In genomic region chr7:37901890-37902524, GRCh38 we compare ENCODE assay signal across 14 cellular contexts. TPM values are rescaled to one million over a fixed set of nuclear protein-coding genes. Genes with fewer than 3 reads are reported as not detected.
A peak's percentile ranks its signal among the peaks of the same experiment; 100 is the strongest.
DNase-seq lines count a peak whose midpoint lies in the region; ATAC-seq, FAIRE-seq and TF ChIP-seq lines count a peak whose summit lies in the region.
"Had no signal": no experiment of that assay in that cellular context is flagged by ENCODE, and none has a peak within 500 bp of the region (broad histone marks: within the 10 kb centered on the region; RNA-seq: fewer than 3 reads in every experiment).

No MANE protein-coding gene starts in this region.

- H3K27ac ChIP-seq in RWPE1, result no peak overlapping the region

- CTCF ChIA-PET in RWPE1 (lab: Yijun Ruan, JAX), result interaction anchor here (0.6 kb wide), 4 partner anchors 8 to 1209 kb away, joined by 4 to 5 read pairs (median 4); no protein-coding TSS in a partner anchor

- TF ChIP-seq CTCF in RWPE1 (conservative IDR thresholded peaks at IDR 0.05; ENCODE audit: low read depth) (no peak), fibroblast of mammary gland (conservative IDR thresholded peaks at IDR 0.05; ENCODE audit: control insufficient read depth, insufficient read depth, low read depth, low read length) (no peak), omental fat pad (IDR thresholded peaks at IDR 0.05) (no peak)

- FAIRE-seq in GM12891 (lab: Jason Lieb, UNC), result peak; percentile 43

- POLR2A ChIA-PET in RWPE1 (lab: Yijun Ruan, JAX; ENCODE audit: low non-redundant PET), result no interaction called here

- no peak for DNase-seq in GM12891 (ENCODE audit: insufficient read length, low spot score)
- DNase-seq in RWPE1 (ENCODE audit: low spot score), result peak; percentile 11
- DNase-seq in fibroblast of mammary gland (ENCODE audit: low read depth), result peak; percentile 47
- no peak for DNase-seq in omental fat pad (ENCODE audit: low spot score)
- no peak for DNase-seq in stimulated activated CD4-positive, alpha-beta T cell treated with anti-CD3 and anti-CD28 coated beads, Interleukin-12 subunit alpha, Interleukin-12 subunit beta, amount 100 ng/mL, for 4 hours
- DNase-seq: activated CD4-positive, alpha-beta memory T cell treated with anti-CD3 and anti-CD28 coated beads, Interleukin-2, amount 10 ng/mL, durations not matched to agents 7 days and 5 days; effector memory CD8-positive, alpha-beta T cell; NCI-H2107 had no signal

- no peak for TF ChIP-seq POLR2A in GM12891 (IDR thresholded peaks at IDR 0.05; ENCODE audit: low read depth, low read length)

- ATAC-seq in omental fat pad (ENCODE audit: low FRiP score) (peak; percentile 56), HG02588 (IDR thresholded peaks at IDR 0.05; ENCODE audit: unreplicated experiment) (no peak), HG02938 (IDR thresholded peaks at IDR 0.05; ENCODE audit: unreplicated experiment) (no peak), HG03521 (IDR thresholded peaks at IDR 0.05; ENCODE audit: unreplicated experiment) (no peak)
- ATAC-seq: activated naive CD4-positive, alpha-beta T cell treated with anti-CD3 and anti-CD28 coated beads, Interleukin-2, amount 50 U/mL, for 72 hours; effector memory CD8-positive, alpha-beta T cell had no signal

- H3K4me3 ChIP-seq in fibroblast of mammary gland (ENCODE audit: control insufficient read depth, low read depth, low read length), result no peak overlapping the region

TF ChIP-seq in GM12891, 5 proteins besides CTCF, POLR2A, EP300 and RAD21:
- TF ChIP-seq POU2F2 (IDR thresholded peaks at IDR 0.05; ENCODE audit: low read depth, low read length) (no peak), PAX5 (IDR thresholded peaks at IDR 0.05; ENCODE audit: insufficient read depth, low read length, severe bottlenecking) (no peak), POLR2AphosphoS5 (IDR thresholded peaks at IDR 0.05; ENCODE audit: low read depth, low read length) (no peak), TAF1 (IDR thresholded peaks at IDR 0.05; ENCODE audit: low read depth, low read length) (no peak), SPI1 (IDR thresholded peaks at IDR 0.05; ENCODE audit: low read depth, low read length) (no peak)
TF ChIP-seq in GM12891: peak in this region for 0.

RNA-seq across cellular contexts. Expression of gene SFRP4, which starts 14.6 kb away (rescaled TPM):
- polyA plus RNA-seq in GM12891 (2012; ENCODE audit: low read depth, missing spikeins), result not detected
- total RNA-seq in omental fat pad, result 10 to 100 TPM in 3 of 4 donors, 1 to 10 TPM in 1; 3.5 to 23.0 (median 14.2) TPM
- total RNA-seq: activated CD4-positive, alpha-beta memory T cell treated with anti-CD3 and anti-CD28 coated beads, Interleukin-2, amount 10 ng/mL, durations not matched to agents 7 days and 5 days; activated naive CD4-positive, alpha-beta T cell treated with anti-CD3 and anti-CD28 coated beads, Interleukin-2, amount 50 U/mL, for 72 hours; Caco-2 had no signal
- polyA plus RNA-seq: neural cell had no signal

RNA-seq across cellular contexts. Expression of gene EPDR1, which starts 18.4 kb away (rescaled TPM):
- 0.78 TPM for polyA plus RNA-seq in GM12891 (2012; ENCODE audit: low read depth, missing spikeins)
- 10 to 100 TPM in 3 of 4 donors, 1 to 10 TPM in 1; 9.1 to 35.6 (median 21.1) TPM for total RNA-seq in omental fat pad

RNA-seq across cellular contexts. Expression of gene NME8, which starts 53.6 kb away (rescaled TPM):
- polyA plus RNA-seq in GM12891 (2012; ENCODE audit: low read depth, missing spikeins), result 2.0 TPM
- total RNA-seq in omental fat pad, result under 1 TPM in 1 of 4 donors, not detected in 3; 0.72 TPM
- total RNA-seq: activated CD4-positive, alpha-beta memory T cell treated with anti-CD3 and anti-CD28 coated beads, Interleukin-2, amount 10 ng/mL, durations not matched to agents 7 days and 5 days; activated naive CD4-positive, alpha-beta T cell treated with anti-CD3 and anti-CD28 coated beads, Interleukin-2, amount 50 U/mL, for 72 hours; Caco-2 had no signal
- polyA plus RNA-seq: neural cell had no signal

Comparison
In these comparisons a context has a peak if more than half of its experiments do, and no peak if none do; other contexts are left out.
1. DNase-seq: peak in RWPE1 (single experiment) and fibroblast of mammary gland (single experiment); none in GM12891 (single experiment), omental fat pad (single experiment) and stimulated activated CD4-positive, alpha-beta T cell treated with anti-CD3 and anti-CD28 coated beads, Interleukin-12 subunit alpha, Interleukin-12 subunit beta, amount 100 ng/mL, for 4 hours (single experiment).